Comparison of ENCODE assay signal across 16 cellular contexts in genomic region chr2:182097571-182097970, GRCh38.
"Had no signal": no experiment of that assay in that cellular context is flagged by ENCODE, and none has a peak within 500 bp of the region (broad histone marks: within the 10 kb centered on the region; RNA-seq: fewer than 3 reads in every experiment).

No MANE protein-coding gene starts in this region.

- H3K9me3 ChIP-seq: neutrophil, psoas muscle, right lobe of liver, upper lobe of left lung, uterus had no signal

- H3K4me3 ChIP-seq: heart right ventricle, psoas muscle, right lobe of liver, tibial artery, upper lobe of left lung, uterus had no signal

- DNase-seq: effector memory CD4-positive, alpha-beta T cell; heart right ventricle; hypothalamus; kidney glomerular epithelial cell; mammary epithelial cell; naive thymus-derived CD8-positive, alpha-beta T cell; psoas muscle; retina; right lobe of liver; stimulated activated CD4-positive, alpha-beta T cell treated with anti-CD3 and anti-CD28 coated beads, Interleukin-4, amount 100 ng/mL, for 1 hour; stimulated activated CD8-positive, alpha-beta memory T cell treated with anti-CD3 and anti-CD28 coated beads, Interleukin-4, amount 100 ng/mL, for 48 hours; stimulated activated naive CD8-positive, alpha-beta T cell treated with anti-CD3 and anti-CD28 coated beads, Interleukin-15, Interleukin-2, amounts not matched to agents 100 U/mL and 50 U/mL, for 24 hours; tibial artery; upper lobe of left lung; uterus had no signal

- H3K36me3 ChIP-seq: heart right ventricle, neutrophil, right lobe of liver, tibial artery, upper lobe of left lung, uterus had no signal

- H3K4me1 ChIP-seq: heart right ventricle, psoas muscle, right lobe of liver, tibial artery, upper lobe of left lung, uterus had no signal

- H3K27ac ChIP-seq: heart right ventricle, neutrophil, psoas muscle, right lobe of liver, tibial artery, upper lobe of left lung, uterus had no signal

- H3K27me3 ChIP-seq: heart right ventricle, neutrophil, right lobe of liver, tibial artery, upper lobe of left lung, uterus had no signal
